7 cellular contexts compared by ENCODE assay signal in genomic region chr5:81749562-81750307, GRCh38. TPM values are rescaled to one million over a fixed set of nuclear protein-coding genes. Genes with fewer than 3 reads are reported as not detected.
DNase-seq lines count a peak whose midpoint lies in the region; ATAC-seq and TF ChIP-seq lines count a peak whose summit lies in the region.

No MANE protein-coding gene starts in this region.

- H3K36me3 ChIP-seq in neuron (ENCODE audit: insufficient read depth, low read length) (no peaks in the 10 kb centered on the region), transverse colon (no peaks in the 10 kb centered on the region)

- no peak overlapping the region for H3K23ac ChIP-seq in H9 (ENCODE audit: insufficient read length, low read depth, low read length)

- no peak overlapping the region for H3K56ac ChIP-seq in H9 (ENCODE audit: insufficient read length, low read depth, low read length)

- H4K91ac ChIP-seq in H9 (ENCODE audit: insufficient read length, low read depth, low read length) = no peak overlapping the region

- no peak overlapping the region for H2AFZ ChIP-seq in H9 (ENCODE audit: low read length)
- no peak overlapping the region for H2AFZ ChIP-seq in neuron (ENCODE audit: low read depth, low read length)

- no CpG with 5 or more reads among the region's 61 CpGs for WGBS in H9 (ENCODE audit: extremely low coverage, insufficient read length, low lambda C conversion rate)
- 0% methylated on average over 20 of the region's 61 CpGs; no CpG with 5 or more reads in 1 of the 2 donors for WGBS in transverse colon (ENCODE audit: low coverage in 1 of 2), 2 donors

- H3K27me3 Mint-ChIP-seq in H9 (ENCODE audit: low read depth) = peaks cover 18% of the 10 kb centered on the region

- no peak overlapping the region for H3T11ph ChIP-seq in H9 (ENCODE audit: low read length)

- H3K79me1 ChIP-seq in H9 (ENCODE audit: insufficient read depth, low read depth, low read length, poor library complexity, severe bottlenecking) = no peaks in the 10 kb centered on the region

- intact Hi-C loops in transverse colon (cut with DNase I; ENCODE audit: low total_unique reads) = loop anchor here (2.0 to 5.0 kb wide), 2 partner anchors 37 to 242 kb away; no protein-coding TSS in a partner anchor

- H3K14ac ChIP-seq in H9 (ENCODE audit: insufficient read depth, low read length) = no peak overlapping the region

- H2BK120ac ChIP-seq in H9 (ENCODE audit: low read depth, low read length, poor library complexity, severe bottlenecking) = no peak overlapping the region

- no peak overlapping the region for H2BK5ac ChIP-seq in H9 (ENCODE audit: insufficient read length, low read length)

- in situ Hi-C loops in transverse colon (cut with MboI; ENCODE audit: low pct_ligation_motif_present in 1 of 4, low pct_unique_long_range_greater_than_20kb in 1 of 4, low sequenced_read_pairs in 3 of 4) = loop anchor here (10.0 to 25.0 kb wide), 4 partner anchors 95 to 413 kb away; no protein-coding TSS in a partner anchor

- no peak overlapping the region for H3K9ac ChIP-seq in H9 (ENCODE audit: extremely low read depth, insufficient read length, low read length)

- no peak overlapping the region for H3K4ac ChIP-seq in H9 (ENCODE audit: low read depth, low read length)

- no peak for TF ChIP-seq EP300 in transverse colon (IDR thresholded peaks at IDR 0.05; ENCODE audit: low read depth)

- H3K4me1 ChIP-seq in H9 (ENCODE audit: insufficient read depth, low read length) = peaks cover 3% of the 10 kb centered on the region; the same call in 1 of the 2 replicates
- peaks cover 60% of the 10 kb centered on the region for H3K4me1 ChIP-seq in neuron (ENCODE audit: insufficient read depth, low read length)
- peaks cover 3 to 28% (median 16%) of the 10 kb centered on the region in 4 donors for H3K4me1 ChIP-seq in transverse colon

- peaks cover 39 to 52% of the 10 kb centered on the region in 2 experiments for H3K4me1 Mint-ChIP-seq in H9

- peak overlapping the region; percentile 83 to 89 for H3K4me3 Mint-ChIP-seq in H9

- H3K27ac Mint-ChIP-seq in H9 = peak overlapping the region in 1 of 3 experiments; percentile 28; a peak in 1 of 7 replicates

- peak overlapping the region; percentile 75 for H3K4me2 ChIP-seq in H9 (ENCODE audit: insufficient read depth, insufficient read length, low read length)

- ATAC-seq in GM18498 (IDR thresholded peaks at IDR 0.05; ENCODE audit: unreplicated experiment) = peak; percentile 32

- DNase-seq in H9 (peak; percentile 55), NAMALWA (ENCODE audit: low spot score) (peak; percentile 93), activated T-cell treated with anti-CD3 and anti-CD28 coated beads for 48 hours (ENCODE audit: low read depth) (peak; percentile 35), fibroblast of gingiva (ENCODE audit: low read depth) (peak; percentile 16), transverse colon (peak; percentile 48)

- H2BK12ac ChIP-seq in H9 (ENCODE audit: insufficient read length, low read depth, low read length) = no peak overlapping the region

- H4K5ac ChIP-seq in H9 (ENCODE audit: insufficient read length, low read depth, low read length) = no peak overlapping the region

- no peak overlapping the region for H2BK15ac ChIP-seq in H9 (ENCODE audit: low read depth, low read length)

- no peaks in the 10 kb centered on the region for H3K27me3 ChIP-seq in H9 (ENCODE audit: insufficient read depth, low read length)
- H3K27me3 ChIP-seq in neuron (ENCODE audit: insufficient read depth, low read length) = no peaks in the 10 kb centered on the region
- no peaks in the 10 kb centered on the region for H3K27me3 ChIP-seq in transverse colon

- no peaks in the 10 kb centered on the region for H3K79me2 ChIP-seq in H9 (ENCODE audit: insufficient read depth, low read length)

- no peaks in the 10 kb centered on the region for H4K20me1 ChIP-seq in H9 (ENCODE audit: control insufficient read depth, insufficient read depth, insufficient read length)

- H3K4me3 ChIP-seq in neuron (ENCODE audit: low read length) (peak overlapping the region; percentile 59), transverse colon (peak overlapping the region; percentile 73 to 97 (median 91))

- H3K18ac ChIP-seq in H9 (ENCODE audit: insufficient read length, low read depth, low read length) = no peak overlapping the region

- TF ChIP-seq CTCF in H9 (conservative IDR thresholded peaks at IDR 0.05) (peak; percentile 20; the same call in 2 of the 3 replicates), transverse colon (IDR thresholded peaks at IDR 0.05) (no peak)

- no peaks in the 10 kb centered on the region for H3K9me3 Mint-ChIP-seq in H9

- H3K9me3 ChIP-seq in H9 (ENCODE audit: control insufficient read depth, low read depth, low read length) (no peaks in the 10 kb centered on the region), neuron (ENCODE audit: low read length) (no peaks in the 10 kb centered on the region), transverse colon (no peaks in the 10 kb centered on the region)

- H4K8ac ChIP-seq in H9 (replicated peaks; ENCODE audit: insufficient read length, low read depth, low read length) = no peak overlapping the region

- TF ChIP-seq POLR2A in transverse colon (IDR thresholded peaks at IDR 0.05) = no peak

- H3K36me3 Mint-ChIP-seq in H9 (ENCODE audit: insufficient read depth in 1 of 3, low read depth in 3 of 3) = no peaks in the 10 kb centered on the region

- H3K27ac ChIP-seq in H9 (ENCODE audit: insufficient read length, low read depth, low read length) (no peak overlapping the region), transverse colon (peak overlapping the region; percentile 89 to 99 (median 97))

- H2AK5ac ChIP-seq in H9 (ENCODE audit: insufficient read length, low read length) = no peak overlapping the region

- no peak overlapping the region for H2BK20ac ChIP-seq in H9 (ENCODE audit: low read depth, low read length, poor library complexity, severe bottlenecking)

- peaks cover 11% of the 10 kb centered on the region for H3K23me2 ChIP-seq in H9 (ENCODE audit: insufficient read length, low read depth, low read length, poor library complexity, severe bottlenecking)

RNA-seq across cellular contexts. Expression of gene SSBP2, which starts 1.2 kb away (rescaled TPM):
- total RNA-seq in H9 (2021) (35.6 TPM in 2 replicates), transverse colon (10 to 100 TPM; 22.8 to 50.4 (median 34.4) TPM)

Comparison
In these comparisons a context has a peak if more than half of its experiments do, and no peak if none do; other contexts are left out.
1. DNase-seq: peak in every context shown above with its lines; median percentile 93 in NAMALWA; 55 in H9; 48 in transverse colon; 35 in activated T-cell treated with anti-CD3 and anti-CD28 coated beads for 48 hours; 16 in fibroblast of gingiva.